ENCODE assay signal across 1 cellular context in the genomic region with DNA sequence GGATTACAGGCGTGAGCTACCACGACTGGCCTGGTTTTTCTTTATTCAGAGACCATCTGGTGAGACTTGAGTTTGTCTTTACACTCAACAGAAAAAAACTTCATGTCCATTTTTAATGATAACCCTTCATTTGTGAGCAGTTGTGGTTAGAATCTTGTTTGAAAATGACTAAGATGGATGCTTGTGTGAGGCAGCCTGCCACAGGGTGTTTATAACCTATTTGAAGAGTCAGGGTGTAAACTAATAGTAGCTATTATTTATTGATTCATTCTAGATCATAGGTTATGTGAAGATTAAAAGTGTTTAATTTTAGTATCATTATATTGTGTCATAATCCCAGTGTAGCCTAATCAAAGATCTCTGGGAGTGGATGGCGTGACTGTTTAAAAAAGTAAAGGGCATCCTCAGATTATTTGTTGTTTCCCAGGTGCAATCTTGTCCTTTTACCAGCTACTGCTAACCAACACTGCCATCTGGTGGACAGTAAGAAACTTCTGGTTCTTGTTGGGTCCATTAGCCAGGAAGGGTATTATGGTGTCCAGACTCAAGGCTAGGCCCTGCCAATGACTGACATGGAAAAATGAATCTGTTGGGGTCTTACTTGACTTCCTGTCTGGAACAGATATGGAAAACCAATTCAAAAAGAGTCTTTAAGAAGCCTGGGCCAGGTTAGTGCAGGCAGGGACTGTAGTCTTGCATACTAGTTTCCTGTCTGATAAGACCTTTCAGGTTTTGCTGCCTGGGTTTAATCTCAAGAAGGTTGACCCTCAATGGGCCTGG.
TF ChIP-seq lines count a peak whose summit lies in the region.

No MANE protein-coding gene starts in this region.

TF ChIP-seq in SK-N-SH, 30 proteins besides CTCF, POLR2A, EP300 and RAD21 (continued from another document):
- TF ChIP-seq REST (IDR thresholded peaks at IDR 0.05; ENCODE audit: low read depth, low read length), result no peak
- TF ChIP-seq IRF3 (IDR thresholded peaks at IDR 0.05; ENCODE audit: low read depth, low read length), result no peak
